8 cellular contexts compared by ENCODE assay signal in genomic region chr10:55500931-55501559, GRCh38.
DNase-seq lines count a peak whose midpoint lies in the region; ATAC-seq and TF ChIP-seq lines count a peak whose summit lies in the region.

No MANE protein-coding gene starts in this region.

- H3K4me3 ChIP-seq in dorsolateral prefrontal cortex, result no peak overlapping the region

- peak; percentile 2 for DNase-seq in GM10266 (ENCODE audit: extremely low spot score)
- peak; percentile 53 for DNase-seq in H4 (ENCODE audit: low spot score)
- peak; percentile 36 for DNase-seq in NCI-H146 treated with DMSO at 0.1 percent for 48 hours (lab: John Stamatoyannopoulos, UW; ENCODE audit: unreplicated experiment)
- DNase-seq in dorsolateral prefrontal cortex, result no peak
- peak; percentile 11 for DNase-seq in retina
- DNase-seq in globus pallidus (ENCODE audit: low spot score), result no peak
- DNase-seq in NCI-H2107 treated with DMSO at 0.1 percent for 48 hours (lab: John Stamatoyannopoulos, UW; ENCODE audit: unreplicated experiment), result no peak

- H3K27ac ChIP-seq in dorsolateral prefrontal cortex, result no peak overlapping the region

- intact Hi-C loops in dorsolateral prefrontal cortex (cut with DNase I), result no loop called here

- TF ChIP-seq CTCF in GM10266 (IDR thresholded peaks at IDR 0.05; ENCODE audit: control insufficient read depth, insufficient read depth, low read depth, missing control alignments), result peak; percentile 72
- peak in 41 of 56 donors; percentile 14 to 65 (median 38) for TF ChIP-seq CTCF in dorsolateral prefrontal cortex (IDR thresholded peaks at IDR 0.05 in 54 of 56, conservative IDR thresholded peaks at IDR 0.05 in 2 of 56; ENCODE audit: low read depth in 1 of 56, partially characterized antibody in 56 of 56)

- no peak for ATAC-seq in GM19023 (IDR thresholded peaks at IDR 0.05; ENCODE audit: unreplicated experiment)

- H3K27me3 ChIP-seq in dorsolateral prefrontal cortex, result peaks cover 0 to 12% (median 0%) of the 10 kb centered on the region in 45 donors

Comparison
In these comparisons a context has a peak if more than half of its experiments do, and no peak if none do; other contexts are left out.
1. DNase-seq: peak in GM10266 (single experiment), H4 (single experiment), NCI-H146 treated with DMSO at 0.1 percent for 48 hours (single experiment) and retina (single experiment); none in dorsolateral prefrontal cortex (0 of 10), globus pallidus (single experiment) and NCI-H2107 treated with DMSO at 0.1 percent for 48 hours (single experiment).